Comparison of ENCODE assay signal across 21 cellular contexts in the genomic region with DNA sequence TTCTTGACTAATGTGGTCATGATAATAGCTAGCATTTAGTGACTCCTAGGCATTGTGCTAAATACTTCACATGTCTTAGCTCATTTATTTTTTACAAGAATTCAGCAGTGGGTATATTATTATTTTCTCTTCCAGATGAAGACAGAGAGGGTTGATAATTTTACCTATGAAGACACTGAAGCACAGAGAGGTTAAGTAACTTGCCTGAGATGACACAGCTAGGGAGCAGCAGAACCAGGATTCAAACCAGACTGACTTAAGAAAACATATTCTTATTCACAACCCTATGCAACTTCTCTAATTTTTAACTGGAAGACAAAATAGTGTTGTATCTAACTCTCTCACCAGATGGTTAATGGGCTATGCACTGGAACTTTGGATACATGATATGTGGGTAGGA.
"Had no signal": no experiment of that assay in that cellular context is flagged by ENCODE, and none has a peak within 500 bp of the region (broad histone marks: within the 10 kb centered on the region; RNA-seq: fewer than 3 reads in every experiment).

No MANE protein-coding gene starts in this region.

- H3K9me3 ChIP-seq: SJCRH30 had no signal

- ATAC-seq: HepG2, Panc1, PC-3 had no signal

- DNase-seq: IMR-90, MM.1S, NCI-H1092 treated with DMSO at 0.1 percent for 48 hours, NCI-H1436, NCI-H187, NCI-H2029, NCI-H2081 treated with DMSO at 0.1 percent for 48 hours, NCI-H2171, NCI-H226, NCI-H446, NCI-H510A, NCI-H524 treated with DMSO at 0.1 percent for 48 hours, NCI-H69, NCI-H774, PC-3, SHP77 treated with DMSO at 0.1 percent for 48 hours, SJCRH30 had no signal

- H3K4me1 ChIP-seq: SJCRH30 had no signal

- H3K27ac ChIP-seq: KMS-11, RWPE1, SJCRH30 had no signal

- H3K4me3 ChIP-seq: SJCRH30 had no signal

- H3K27me3 ChIP-seq: SJCRH30 had no signal
